1 cellular context compared by ENCODE assay signal in genomic region chr9:97984188-97985057, GRCh38.
TF ChIP-seq lines count a peak whose summit lies in the region.

No MANE protein-coding gene starts in this region.

TF ChIP-seq in K562, 482 proteins besides CTCF, POLR2A, EP300 and RAD21 (continued from another document and continues in another):
- TF ChIP-seq GMEB1 (CRISPR knock-in tag; IDR thresholded peaks at IDR 0.05) (peak; percentile 52; the same call in 1 of the 2 replicates), PRPF4 (IDR thresholded peaks at IDR 0.05; ENCODE audit: insufficient read depth, low read depth, low read length, poor library complexity, severe bottlenecking) (peak; percentile 55), ZBTB11 (CRISPR knock-in tag; IDR thresholded peaks at IDR 0.05) (peak in 1 of 3 experiments; percentile 76; a peak in 2 of 6 replicates), ZNF354B (CRISPR knock-in tag; IDR thresholded peaks at IDR 0.05) (no peak), GATAD2A (IDR thresholded peaks at IDR 0.05) (no peak), ELF2 (CRISPR knock-in tag; IDR thresholded peaks at IDR 0.05) (no peak), ILF3 (IDR thresholded peaks at IDR 0.05; ENCODE audit: borderline replicate concordance) (no peak), PREB (CRISPR knock-in tag; IDR thresholded peaks at IDR 0.05) (0 out of 2 replicates have a peak, but pooled peaks have one; percentile 9), PML (IDR thresholded peaks at IDR 0.05; ENCODE audit: low read length) (no peak; the same call in 1 of the 2 replicates), ZNF766 (CRISPR knock-in tag; conservative IDR thresholded peaks at IDR 0.05) (no peak), ZNF76 (CRISPR knock-in tag; IDR thresholded peaks at IDR 0.05; ENCODE audit: borderline replicate concordance) (no peak), GABPA (tag; conservative IDR thresholded peaks at IDR 0.05; ENCODE audit: low read depth) (no peak), NRF1 (conservative IDR thresholded peaks at IDR 0.05 in 1 of 2, IDR thresholded peaks at IDR 0.05 in 1 of 2) (peak in 1 of 2 experiments; percentile 24; a peak in 2 of 4 replicates), OTX1 (CRISPR knock-in tag; IDR thresholded peaks at IDR 0.05) (0 out of 2 replicates have a peak, but pooled peaks have one; percentile 30), FOXA3 (CRISPR knock-in tag; conservative IDR thresholded peaks at IDR 0.05 in 1 of 2, IDR thresholded peaks at IDR 0.05 in 1 of 2) (peak in 1 of 2 experiments; percentile 86; a peak in 2 of 4 replicates), RBM15 (IDR thresholded peaks at IDR 0.05; ENCODE audit: insufficient read depth, low read length) (no peak), MAZ (CRISPR knock-in tag; conservative IDR thresholded peaks at IDR 0.05 in 1 of 2, IDR thresholded peaks at IDR 0.05 in 1 of 2) (peak; percentile 11 to 83; a peak in 3 of 4 replicates), DMBX1 (CRISPR knock-in tag; IDR thresholded peaks at IDR 0.05; ENCODE audit: borderline replicate concordance) (peak; percentile 85), ARID2 (IDR thresholded peaks at IDR 0.05) (no peak), BMI1 (IDR thresholded peaks at IDR 0.05; ENCODE audit: low read length) (no peak), AFF1 (IDR thresholded peaks at IDR 0.05; ENCODE audit: low read depth in 1 of 2, partially characterized antibody in 2 of 2) (no peak), TOE1 (IDR thresholded peaks at IDR 0.05; ENCODE audit: borderline replicate concordance) (no peak), TOE1 (CRISPR knock-in tag; IDR thresholded peaks at IDR 0.05; ENCODE audit: borderline replicate concordance, low read depth) (peak; percentile 90; the same call in 1 of the 2 replicates), HNRNPL (IDR thresholded peaks at IDR 0.05; ENCODE audit: low read depth, low read length) (peak; percentile 56; the same call in 1 of the 2 replicates), ZNF347 (CRISPR knock-in tag; IDR thresholded peaks at IDR 0.05; ENCODE audit: low read depth) (no peak), POLR2AphosphoS2 (IDR thresholded peaks at IDR 0.05; ENCODE audit: low read length) (0 out of 2 replicates have a peak, but pooled peaks have one; percentile 85), GTF2F1 (IDR thresholded peaks at IDR 0.05; ENCODE audit: low read depth, low read length) (peak; percentile 10; the same call in 1 of the 2 replicates), ZNF764 (CRISPR knock-in tag; IDR thresholded peaks at IDR 0.05; ENCODE audit: low read depth) (no peak), BRF1 (IDR thresholded peaks at IDR 0.05; ENCODE audit: borderline replicate concordance, extremely low read depth, insufficient read length) (no peak), SAP30 (IDR thresholded peaks at IDR 0.05; ENCODE audit: borderline replicate concordance, insufficient read depth, low read depth, low read length, poor library complexity, severe bottlenecking) (no peak), EWSR1 (IDR thresholded peaks at IDR 0.05; ENCODE audit: borderline replicate concordance, low read depth, partially characterized antibody) (no peak), SPI1 (IDR thresholded peaks at IDR 0.05; ENCODE audit: borderline replicate concordance, low read depth, low read length) (no peak), KHSRP (IDR thresholded peaks at IDR 0.05) (no peak), BCL6 (CRISPR knock-in tag; IDR thresholded peaks at IDR 0.05) (no peak), NBN (IDR thresholded peaks at IDR 0.05; ENCODE audit: low read depth) (no peak), KAT8 (IDR thresholded peaks at IDR 0.05; ENCODE audit: low read depth) (no peak), ZNF830 (CRISPR knock-in tag; IDR thresholded peaks at IDR 0.05) (no peak), TBP (optimal IDR thresholded peaks at IDR 0.05; ENCODE audit: low read depth, low read length) (no peak), ZNF57 (CRISPR knock-in tag; IDR thresholded peaks at IDR 0.05) (no peak)
- TF ChIP-seq, protein P1, sequence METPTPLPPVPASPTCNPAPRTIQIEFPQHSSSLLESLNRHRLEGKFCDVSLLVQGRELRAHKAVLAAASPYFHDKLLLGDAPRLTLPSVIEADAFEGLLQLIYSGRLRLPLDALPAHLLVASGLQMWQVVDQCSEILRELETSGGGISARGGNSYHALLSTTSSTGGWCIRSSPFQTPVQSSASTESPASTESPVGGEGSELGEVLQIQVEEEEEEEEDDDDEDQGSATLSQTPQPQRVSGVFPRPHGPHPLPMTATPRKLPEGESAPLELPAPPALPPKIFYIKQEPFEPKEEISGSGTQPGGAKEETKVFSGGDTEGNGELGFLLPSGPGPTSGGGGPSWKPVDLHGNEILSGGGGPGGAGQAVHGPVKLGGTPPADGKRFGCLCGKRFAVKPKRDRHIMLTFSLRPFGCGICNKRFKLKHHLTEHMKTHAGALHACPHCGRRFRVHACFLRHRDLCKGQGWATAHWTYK (CRISPR knock-in tag; IDR thresholded peaks at IDR 0.05) = no peak
- TF ChIP-seq, protein P2, sequence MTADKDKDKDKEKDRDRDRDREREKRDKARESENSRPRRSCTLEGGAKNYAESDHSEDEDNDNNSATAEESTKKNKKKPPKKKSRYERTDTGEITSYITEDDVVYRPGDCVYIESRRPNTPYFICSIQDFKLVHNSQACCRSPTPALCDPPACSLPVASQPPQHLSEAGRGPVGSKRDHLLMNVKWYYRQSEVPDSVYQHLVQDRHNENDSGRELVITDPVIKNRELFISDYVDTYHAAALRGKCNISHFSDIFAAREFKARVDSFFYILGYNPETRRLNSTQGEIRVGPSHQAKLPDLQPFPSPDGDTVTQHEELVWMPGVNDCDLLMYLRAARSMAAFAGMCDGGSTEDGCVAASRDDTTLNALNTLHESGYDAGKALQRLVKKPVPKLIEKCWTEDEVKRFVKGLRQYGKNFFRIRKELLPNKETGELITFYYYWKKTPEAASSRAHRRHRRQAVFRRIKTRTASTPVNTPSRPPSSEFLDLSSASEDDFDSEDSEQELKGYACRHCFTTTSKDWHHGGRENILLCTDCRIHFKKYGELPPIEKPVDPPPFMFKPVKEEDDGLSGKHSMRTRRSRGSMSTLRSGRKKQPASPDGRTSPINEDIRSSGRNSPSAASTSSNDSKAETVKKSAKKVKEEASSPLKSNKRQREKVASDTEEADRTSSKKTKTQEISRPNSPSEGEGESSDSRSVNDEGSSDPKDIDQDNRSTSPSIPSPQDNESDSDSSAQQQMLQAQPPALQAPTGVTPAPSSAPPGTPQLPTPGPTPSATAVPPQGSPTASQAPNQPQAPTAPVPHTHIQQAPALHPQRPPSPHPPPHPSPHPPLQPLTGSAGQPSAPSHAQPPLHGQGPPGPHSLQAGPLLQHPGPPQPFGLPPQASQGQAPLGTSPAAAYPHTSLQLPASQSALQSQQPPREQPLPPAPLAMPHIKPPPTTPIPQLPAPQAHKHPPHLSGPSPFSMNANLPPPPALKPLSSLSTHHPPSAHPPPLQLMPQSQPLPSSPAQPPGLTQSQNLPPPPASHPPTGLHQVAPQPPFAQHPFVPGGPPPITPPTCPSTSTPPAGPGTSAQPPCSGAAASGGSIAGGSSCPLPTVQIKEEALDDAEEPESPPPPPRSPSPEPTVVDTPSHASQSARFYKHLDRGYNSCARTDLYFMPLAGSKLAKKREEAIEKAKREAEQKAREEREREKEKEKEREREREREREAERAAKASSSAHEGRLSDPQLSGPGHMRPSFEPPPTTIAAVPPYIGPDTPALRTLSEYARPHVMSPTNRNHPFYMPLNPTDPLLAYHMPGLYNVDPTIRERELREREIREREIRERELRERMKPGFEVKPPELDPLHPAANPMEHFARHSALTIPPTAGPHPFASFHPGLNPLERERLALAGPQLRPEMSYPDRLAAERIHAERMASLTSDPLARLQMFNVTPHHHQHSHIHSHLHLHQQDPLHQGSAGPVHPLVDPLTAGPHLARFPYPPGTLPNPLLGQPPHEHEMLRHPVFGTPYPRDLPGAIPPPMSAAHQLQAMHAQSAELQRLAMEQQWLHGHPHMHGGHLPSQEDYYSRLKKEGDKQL (CRISPR knock-in tag; IDR thresholded peaks at IDR 0.05; ENCODE audit: borderline replicate concordance) = no peak; the same call in none of the 2 replicates
- TF ChIP-seq, protein P3, sequence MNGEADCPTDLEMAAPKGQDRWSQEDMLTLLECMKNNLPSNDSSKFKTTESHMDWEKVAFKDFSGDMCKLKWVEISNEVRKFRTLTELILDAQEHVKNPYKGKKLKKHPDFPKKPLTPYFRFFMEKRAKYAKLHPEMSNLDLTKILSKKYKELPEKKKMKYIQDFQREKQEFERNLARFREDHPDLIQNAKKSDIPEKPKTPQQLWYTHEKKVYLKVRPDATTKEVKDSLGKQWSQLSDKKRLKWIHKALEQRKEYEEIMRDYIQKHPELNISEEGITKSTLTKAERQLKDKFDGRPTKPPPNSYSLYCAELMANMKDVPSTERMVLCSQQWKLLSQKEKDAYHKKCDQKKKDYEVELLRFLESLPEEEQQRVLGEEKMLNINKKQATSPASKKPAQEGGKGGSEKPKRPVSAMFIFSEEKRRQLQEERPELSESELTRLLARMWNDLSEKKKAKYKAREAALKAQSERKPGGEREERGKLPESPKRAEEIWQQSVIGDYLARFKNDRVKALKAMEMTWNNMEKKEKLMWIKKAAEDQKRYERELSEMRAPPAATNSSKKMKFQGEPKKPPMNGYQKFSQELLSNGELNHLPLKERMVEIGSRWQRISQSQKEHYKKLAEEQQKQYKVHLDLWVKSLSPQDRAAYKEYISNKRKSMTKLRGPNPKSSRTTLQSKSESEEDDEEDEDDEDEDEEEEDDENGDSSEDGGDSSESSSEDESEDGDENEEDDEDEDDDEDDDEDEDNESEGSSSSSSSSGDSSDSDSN (IDR thresholded peaks at IDR 0.05; ENCODE audit: borderline replicate concordance in 1 of 2, low read depth in 2 of 2, low read length in 2 of 2) = no peak
